In genomic region chr19:1410136-1410786, GRCh38 we compare ENCODE assay signal across 9 cellular contexts. TPM values are rescaled to one million over a fixed set of nuclear protein-coding genes. Genes with fewer than 3 reads are reported as not detected.
DNase-seq lines count a peak whose midpoint lies in the region; ATAC-seq and TF ChIP-seq lines count a peak whose summit lies in the region.
"Had no signal": no experiment of that assay in that cellular context is flagged by ENCODE, and none has a peak within 500 bp of the region (broad histone marks: within the 10 kb centered on the region; RNA-seq: fewer than 3 reads in every experiment).

No MANE protein-coding gene starts in this region.

- peak overlapping the region in 6 of 7 donors; percentile 50 to 65 (median 61) for H3K27ac Mint-ChIP-seq in CD14-positive monocyte
- H3K27ac Mint-ChIP-seq in neural progenitor cell = peak overlapping the region; percentile 64

- peaks cover 77% of the 10 kb centered on the region for H3K79me2 ChIP-seq in Loucy (ENCODE audit: insufficient read depth, low read length)
- H3K79me2 ChIP-seq in neural progenitor cell (ENCODE audit: low read depth) = peaks cover 77% of the 10 kb centered on the region

- H3K4me3 Mint-ChIP-seq in CD14-positive monocyte (no peak overlapping the region), neural progenitor cell (peak overlapping the region; percentile 97)

- no peaks in the 10 kb centered on the region for H3F3A ChIP-seq in Loucy (ENCODE audit: low read depth)
- H3F3A ChIP-seq in neural progenitor cell (ENCODE audit: low read depth) = peaks cover 39% of the 10 kb centered on the region

- H3K9me2 ChIP-seq in Loucy (replicated peaks; ENCODE audit: low read depth, low read length) = no peaks in the 10 kb centered on the region

- H4K20me1 ChIP-seq in Loucy (ENCODE audit: insufficient read depth, low read length, poor library complexity, severe bottlenecking) (peaks cover 68% of the 10 kb centered on the region), neural progenitor cell (ENCODE audit: low read depth) (peaks cover 74% of the 10 kb centered on the region)

- H3K9me3 ChIP-seq in Loucy (ENCODE audit: insufficient read depth, low read depth, low read length) (no peaks in the 10 kb centered on the region), neural progenitor cell (ENCODE audit: low read depth) (no peaks in the 10 kb centered on the region)
- H3K9me3 ChIP-seq: Peyer's patch had no signal

- peak overlapping the region; percentile 97 for H3K4me3 ChIP-seq in Loucy (ENCODE audit: low read length, poor library complexity, severe bottlenecking)
- H3K4me3 ChIP-seq in cardiac fibroblast (replicated peaks in 1 of 2; ENCODE audit: low read depth in 2 of 2, low read length in 2 of 2) = peak overlapping the region in 1 of 2 donors; percentile 84
- H3K4me3 ChIP-seq in neural progenitor cell = no peak overlapping the region

- ATAC-seq in HG03342 (IDR thresholded peaks at IDR 0.05; ENCODE audit: unreplicated experiment) (no peak), HG03378 (IDR thresholded peaks at IDR 0.05; ENCODE audit: unreplicated experiment) (no peak), GM21529 (IDR thresholded peaks at IDR 0.05; ENCODE audit: unreplicated experiment) (no peak)

- no peak overlapping the region for H3K27ac ChIP-seq in neural progenitor cell

- H3K4me1 Mint-ChIP-seq in CD14-positive monocyte (peaks cover 49% of the 10 kb centered on the region), neural progenitor cell (peaks cover 37% of the 10 kb centered on the region)

- H3K36me3 Mint-ChIP-seq in CD14-positive monocyte (peaks cover 9 to 30% of the 10 kb centered on the region in 2 donors), neural progenitor cell (peaks cover 9% of the 10 kb centered on the region)

- H2AFZ ChIP-seq in Loucy (ENCODE audit: low read length) = no peak overlapping the region
- H2AFZ ChIP-seq in neural progenitor cell (replicated peaks) = no peak overlapping the region

- H3K4me1 ChIP-seq in Loucy (ENCODE audit: insufficient read depth, low read length, poor library complexity, severe bottlenecking) (peaks cover 37% of the 10 kb centered on the region), neural progenitor cell (peaks cover 14% of the 10 kb centered on the region)

- peak overlapping the region; percentile 95 for H3K4me2 ChIP-seq in Loucy (ENCODE audit: low read depth, low read length, poor library complexity, severe bottlenecking)
- peak overlapping the region; percentile 96 for H3K4me2 ChIP-seq in neural progenitor cell

- H3K27me3 ChIP-seq in Loucy (ENCODE audit: insufficient read depth, low read length, poor library complexity, severe bottlenecking) (peaks cover 6% of the 10 kb centered on the region), neural progenitor cell (peaks cover 10% of the 10 kb centered on the region)
- H3K27me3 ChIP-seq: Peyer's patch had no signal

- H3K9me3 Mint-ChIP-seq in CD14-positive monocyte = no peaks in the 10 kb centered on the region
- no peaks in the 10 kb centered on the region for H3K9me3 Mint-ChIP-seq in neural progenitor cell

- TF ChIP-seq CTCF in CD14-positive monocyte (IDR thresholded peaks at IDR 0.05) (no peak), Loucy (conservative IDR thresholded peaks at IDR 0.05; ENCODE audit: low read length) (no peak), cardiac fibroblast (IDR thresholded peaks at IDR 0.05; ENCODE audit: low read depth, low read length) (no peak), neural progenitor cell (IDR thresholded peaks at IDR 0.05) (no peak)

- intact Hi-C loops in CD14-positive monocyte (cut with micrococcal nuclease) = no loop called here

- no peak for DNase-seq in CD14-positive monocyte (ENCODE audit: low spot score)
- peak; percentile 35 to 57 for DNase-seq in cardiac fibroblast (ENCODE audit: low read depth in 2 of 2)
- DNase-seq in neural progenitor cell (ENCODE audit: low spot score) = no peak
- DNase-seq in NCI-H345 (lab: John Stamatoyannopoulos, UW) = no peak
- DNase-seq: Peyer's patch had no signal

- H3K36me3 ChIP-seq in Loucy (ENCODE audit: insufficient read depth, low read length) (peaks cover 19% of the 10 kb centered on the region; the same call in 1 of the 2 replicates), neural progenitor cell (no peaks in the 10 kb centered on the region)

- H3K27me3 Mint-ChIP-seq in CD14-positive monocyte (ENCODE audit: low read depth in 3 of 3) = peaks cover 0 to 2% (median 1%) of the 10 kb centered on the region in 3 donors
- H3K27me3 Mint-ChIP-seq in neural progenitor cell (ENCODE audit: insufficient read depth, low read depth) = no peaks in the 10 kb centered on the region

- peak overlapping the region; percentile 99 for H3K9ac ChIP-seq in Loucy (ENCODE audit: low read depth, low read length, poor library complexity, severe bottlenecking)
- H3K9ac ChIP-seq in neural progenitor cell = no peak overlapping the region

RNA-seq across cellular contexts. Expression of gene DAZAP1, which starts 2.9 kb away (rescaled TPM):
- 1 to 10 TPM; 3.3 to 4.2 TPM for polyA plus RNA-seq in CD14-positive monocyte
- total RNA-seq in neural progenitor cell (ENCODE audit: low replicate concordance) = 107 and 121 TPM in 2 replicates

RNA-seq across cellular contexts. Expression of gene GAMT, which starts 8.9 kb away (rescaled TPM):
- polyA plus RNA-seq in CD14-positive monocyte = under 1 TPM; 0.95 to 0.96 TPM
- 13.8 and 53.7 TPM in 2 replicates for total RNA-seq in neural progenitor cell (ENCODE audit: low replicate concordance)

RNA-seq across cellular contexts. Expression of gene NDUFS7, which starts 26.6 kb away (rescaled TPM):
- 100 to 1,000 TPM; 211 to 232 TPM for polyA plus RNA-seq in CD14-positive monocyte
- total RNA-seq in neural progenitor cell (ENCODE audit: low replicate concordance) = 15.4 and 69.3 TPM in 2 replicates

RNA-seq across cellular contexts. Expression of gene RPS15, which starts 27.9 kb away (rescaled TPM):
- polyA plus RNA-seq in CD14-positive monocyte = 1,000 to 10,000 TPM; 1,318 to 1,526 TPM
- total RNA-seq in neural progenitor cell (ENCODE audit: low replicate concordance) = 1,918 and 2,648 TPM in 2 replicates

RNA-seq across cellular contexts. Expression of gene APC2, which starts 39.7 kb away (rescaled TPM):
- polyA plus RNA-seq in CD14-positive monocyte = not detected
- total RNA-seq in neural progenitor cell (ENCODE audit: low replicate concordance) = 1.3 and 12.2 TPM in 2 replicates

Comparison
In these comparisons a context has a peak if more than half of its experiments do, and no peak if none do; other contexts are left out.
1. DNase-seq: peak in cardiac fibroblast (2 of 2); none in CD14-positive monocyte (single experiment), neural progenitor cell (single experiment) and NCI-H345 (single experiment).